ENCODE assay signal across 1 cellular context in genomic region chr10:29994833-29995232, GRCh38.
A peak's percentile ranks its signal among the peaks of the same experiment; 100 is the strongest.
TF ChIP-seq lines count a peak whose summit lies in the region.

No MANE protein-coding gene starts in this region.

TF ChIP-seq in K562, 482 proteins besides CTCF, POLR2A, EP300 and RAD21 (continued from another document):
- TF ChIP-seq ZNF224 (CRISPR knock-in tag; IDR thresholded peaks at IDR 0.05) (no peak), SNAPC5 (CRISPR knock-in tag; IDR thresholded peaks at IDR 0.05) (no peak), KAT2B (IDR thresholded peaks at IDR 0.05; ENCODE audit: low read depth, low read length) (no peak), CEBPG (CRISPR knock-in tag; IDR thresholded peaks at IDR 0.05) (no peak), CEBPG (tag; conservative IDR thresholded peaks at IDR 0.05 in 1 of 2, IDR thresholded peaks at IDR 0.05 in 1 of 2) (peak in 1 of 2 experiments; percentile 58; a peak in 2 of 4 replicates), FOXA3 (CRISPR knock-in tag; conservative IDR thresholded peaks at IDR 0.05 in 1 of 2, IDR thresholded peaks at IDR 0.05 in 1 of 2) (no peak), MYBL2 (IDR thresholded peaks at IDR 0.05; ENCODE audit: low read depth) (no peak), MYBL2 (CRISPR knock-in tag; IDR thresholded peaks at IDR 0.05; ENCODE audit: borderline replicate concordance) (no peak), CEBPZ (IDR thresholded peaks at IDR 0.05; ENCODE audit: borderline replicate concordance, low read depth, low read length) (no peak), L3MBTL2 (IDR thresholded peaks at IDR 0.05) (no peak), ZNF639 (CRISPR knock-in tag; conservative IDR thresholded peaks at IDR 0.05 in 1 of 2, IDR thresholded peaks at IDR 0.05 in 1 of 2) (no peak), RNF219 (CRISPR knock-in tag; IDR thresholded peaks at IDR 0.05) (no peak), ZNF12 (CRISPR knock-in tag; IDR thresholded peaks at IDR 0.05) (no peak), NFIC (IDR thresholded peaks at IDR 0.05) (no peak), PRMT5 (CRISPR knock-in tag; IDR thresholded peaks at IDR 0.05) (no peak), TRIM24 (IDR thresholded peaks at IDR 0.05) (peak in 1 of 2 experiments; percentile 35; a peak in 1 of 4 replicates), NKRF (IDR thresholded peaks at IDR 0.05; ENCODE audit: borderline replicate concordance) (no peak), MGA (IDR thresholded peaks at IDR 0.05) (no peak), CXXC5 (CRISPR knock-in tag; IDR thresholded peaks at IDR 0.05) (peak; percentile 16; the same call in 1 of the 2 replicates)
